ENCODE assay signal across 24 cellular contexts in the genomic region with DNA sequence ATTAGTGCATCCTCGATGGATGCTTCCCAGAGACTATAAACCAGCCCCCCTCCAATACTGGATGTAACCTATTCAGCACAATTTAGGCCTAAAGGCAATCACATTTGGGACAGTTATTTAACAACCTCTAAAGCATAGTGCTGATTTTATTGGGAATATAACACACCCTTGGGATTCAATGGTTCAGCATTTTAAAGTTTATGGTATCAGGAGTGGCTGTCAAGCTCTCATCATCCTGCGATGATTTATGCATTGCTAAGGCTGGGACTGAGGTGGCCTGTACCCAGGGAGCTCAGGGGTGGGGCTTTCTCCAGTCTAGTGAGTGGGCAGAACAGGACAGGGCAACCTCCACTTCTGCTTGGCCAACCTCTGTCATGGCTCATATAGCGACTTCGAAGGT.
"Had no signal": no experiment of that assay in that cellular context is flagged by ENCODE, and none has a peak within 500 bp of the region (broad histone marks: within the 10 kb centered on the region; RNA-seq: fewer than 3 reads in every experiment).

No MANE protein-coding gene starts in this region.

- H3K9me3 ChIP-seq: esophagus muscularis mucosa, gastroesophageal sphincter, neutrophil, sigmoid colon, thoracic aorta, transverse colon had no signal

- H3K27ac Mint-ChIP-seq: naive B cell; nephron; stimulated activated naive B cell treated with anti-CD40 and anti-IgM and Interleukin-4, amounts not matched to agents 10 μg/mL and 1 μg/mL and 100 μg/mL, for 72 hours; stimulated activated naive CD8-positive, alpha-beta T cell treated with anti-CD3 and anti-CD28 coated beads, Interleukin-15, amount 100 ng/mL, for 72 hours had no signal

- H3K4me3 Mint-ChIP-seq: naive B cell; nephron; stimulated activated naive B cell treated with anti-CD40 and anti-IgM and Interleukin-4, amounts not matched to agents 10 μg/mL and 1 μg/mL and 100 μg/mL, for 72 hours; stimulated activated naive CD8-positive, alpha-beta T cell treated with anti-CD3 and anti-CD28 coated beads, Interleukin-15, amount 100 ng/mL, for 72 hours had no signal

- H3K27ac ChIP-seq: dorsolateral prefrontal cortex, esophagus muscularis mucosa, gastroesophageal sphincter, neutrophil, sigmoid colon, skin epidermis, thoracic aorta, transverse colon had no signal

- H3K4me1 ChIP-seq: esophagus muscularis mucosa, gastroesophageal sphincter, sigmoid colon had no signal

- H3K27me3 ChIP-seq: esophagus muscularis mucosa, gastroesophageal sphincter, neutrophil, sigmoid colon, transverse colon had no signal

- DNase-seq: cortex of kidney; dorsolateral prefrontal cortex; effector CD8-positive, alpha-beta T cell; glutamatergic neuron; islet precursor cell; left colon; left ventricle myocardium superior; mesendoderm; naive B cell; posterior cingulate gyrus; sigmoid colon; stimulated activated CD4-positive, alpha-beta T cell treated with anti-CD3 and anti-CD28 coated beads, Interleukin-2, amount 100 ng/mL, for 24 hours; stimulated activated CD4-positive, alpha-beta T cell treated with anti-CD3 and anti-CD28 coated beads, Interleukin-4, amount 100 ng/mL, for 4 hours; stimulated activated naive B cell treated with anti-CD40 and anti-IgM and Interleukin-4, amounts not matched to agents 10 μg/mL and 1 μg/mL and 100 μg/mL, for 72 hours; stimulated activated naive CD8-positive, alpha-beta T cell treated with anti-CD3 and anti-CD28 coated beads, Interleukin-15, amount 100 ng/mL, for 72 hours; substantia nigra; transverse colon had no signal

- H3K4me3 ChIP-seq: dorsolateral prefrontal cortex, esophagus muscularis mucosa, gastroesophageal sphincter, lung, sigmoid colon, skin epidermis, thoracic aorta, transverse colon had no signal

- H3K9me3 Mint-ChIP-seq: nephron; stimulated activated naive B cell treated with anti-CD40 and anti-IgM and Interleukin-4, amounts not matched to agents 10 μg/mL and 1 μg/mL and 100 μg/mL, for 72 hours had no signal

- ATAC-seq: gastroesophageal sphincter; left colon; left ventricle myocardium superior; stimulated activated naive B cell treated with anti-CD40 and anti-IgM and Interleukin-4, amounts not matched to agents 10 μg/mL and 1 μg/mL and 100 μg/mL, for 72 hours; stimulated activated naive CD8-positive, alpha-beta T cell treated with anti-CD3 and anti-CD28 coated beads, Interleukin-15, amount 100 ng/mL, for 72 hours had no signal

- H3K4me1 Mint-ChIP-seq: naive B cell; stimulated activated naive B cell treated with anti-CD40 and anti-IgM and Interleukin-4, amounts not matched to agents 10 μg/mL and 1 μg/mL and 100 μg/mL, for 72 hours; stimulated activated naive CD8-positive, alpha-beta T cell treated with anti-CD3 and anti-CD28 coated beads, Interleukin-15, amount 100 ng/mL, for 72 hours had no signal

- H3K27me3 Mint-ChIP-seq: stimulated activated naive CD8-positive, alpha-beta T cell treated with anti-CD3 and anti-CD28 coated beads, Interleukin-15, amount 100 ng/mL, for 72 hours had no signal

- H3K36me3 Mint-ChIP-seq: naive B cell; stimulated activated naive B cell treated with anti-CD40 and anti-IgM and Interleukin-4, amounts not matched to agents 10 μg/mL and 1 μg/mL and 100 μg/mL, for 72 hours had no signal

- H3K36me3 ChIP-seq: esophagus muscularis mucosa, gastroesophageal sphincter, neutrophil, sigmoid colon, thoracic aorta, transverse colon had no signal
